Comparison of ENCODE assay signal across 15 cellular contexts in the genomic region with DNA sequence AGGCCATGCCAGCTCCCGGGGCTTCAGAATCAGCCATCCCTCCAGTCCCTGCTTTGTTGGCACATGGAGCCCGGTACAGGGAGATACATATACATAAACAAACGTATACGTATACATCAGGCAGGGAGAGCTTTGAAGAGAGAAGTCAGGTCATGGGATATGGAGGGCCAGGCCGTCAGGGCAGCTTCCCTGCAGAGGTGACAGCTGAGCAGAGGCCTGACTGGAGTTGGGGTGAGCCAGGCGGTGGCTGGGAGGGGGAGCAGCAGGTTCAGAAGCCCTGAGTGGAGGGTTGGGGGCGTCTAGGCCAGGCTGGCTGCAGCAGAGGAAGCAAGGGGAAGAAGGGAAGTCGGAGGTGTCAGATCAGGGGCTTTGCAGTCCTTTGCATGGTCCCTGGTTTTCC.
DNase-seq lines count a peak whose midpoint lies in the region; ATAC-seq and TF ChIP-seq lines count a peak whose summit lies in the region.
"Had no signal": no experiment of that assay in that cellular context is flagged by ENCODE, and none has a peak within 500 bp of the region (broad histone marks: within the 10 kb centered on the region; RNA-seq: fewer than 3 reads in every experiment).

No MANE protein-coding gene starts in this region.

- no peak overlapping the region for H2AK5ac ChIP-seq in H9 (ENCODE audit: insufficient read length, low read length)

- H4K20me1 ChIP-seq in H9 (ENCODE audit: control insufficient read depth, insufficient read depth, insufficient read length): no peaks in the 10 kb centered on the region

- H3K9me3 ChIP-seq in H9 (ENCODE audit: control insufficient read depth, low read depth, low read length) (no peaks in the 10 kb centered on the region), spleen (no peaks in the 10 kb centered on the region), esophagus muscularis mucosa (no peaks in the 10 kb centered on the region)
- H3K9me3 ChIP-seq: Caco-2 had no signal

- H3K56ac ChIP-seq in H9 (ENCODE audit: insufficient read length, low read depth, low read length): no peak overlapping the region

- no peaks in the 10 kb centered on the region for H3K23me2 ChIP-seq in H9 (ENCODE audit: insufficient read length, low read depth, low read length, poor library complexity, severe bottlenecking)

- H2AFZ ChIP-seq in H9 (ENCODE audit: low read length): no peak overlapping the region

- H3K27me3 Mint-ChIP-seq in H9 (ENCODE audit: low read depth) (peaks cover 12% of the 10 kb centered on the region), neural crest cell (ENCODE audit: low read depth) (peaks cover 6% of the 10 kb centered on the region)
- H3K27me3 Mint-ChIP-seq in stimulated activated memory B cell treated with anti-CD40 and anti-IgM and Interleukin-4, amounts not matched to agents 10 μg/mL and 1 μg/mL and 100 μg/mL, for 72 hours: no peaks in the 10 kb centered on the region
- H3K27me3 Mint-ChIP-seq: CD4-positive, alpha-beta T cell had no signal

- H3K36me3 Mint-ChIP-seq in H9 (ENCODE audit: insufficient read depth in 1 of 3, low read depth in 3 of 3) (no peaks in the 10 kb centered on the region), neural crest cell (ENCODE audit: low read depth) (no peaks in the 10 kb centered on the region)
- no peaks in the 10 kb centered on the region for H3K36me3 Mint-ChIP-seq in stimulated activated memory B cell treated with anti-CD40 and anti-IgM and Interleukin-4, amounts not matched to agents 10 μg/mL and 1 μg/mL and 100 μg/mL, for 72 hours

- TF ChIP-seq POLR2A in spleen (IDR thresholded peaks at IDR 0.05) (no peak), esophagus muscularis mucosa (IDR thresholded peaks at IDR 0.05; ENCODE audit: low read depth) (no peak)

- H3K23ac ChIP-seq in H9 (ENCODE audit: insufficient read length, low read depth, low read length): no peak overlapping the region

- no CpG with 5 or more reads among the region's 8 CpGs for WGBS in H9 (ENCODE audit: extremely low coverage, insufficient read length, low lambda C conversion rate)
- 67 to 87% (median 78%) methylated on average over 8 of the region's 8 CpGs for WGBS in spleen, 5 donors
- WGBS in esophagus muscularis mucosa: 79% methylated on average over 8 of the region's 8 CpGs

- no peak overlapping the region for H3K18ac ChIP-seq in H9 (ENCODE audit: insufficient read length, low read depth, low read length)

- no peak overlapping the region for H2BK12ac ChIP-seq in H9 (ENCODE audit: insufficient read length, low read depth, low read length)

- no peak for TF ChIP-seq EP300 in esophagus muscularis mucosa (IDR thresholded peaks at IDR 0.05)

- DNase-seq in H9: peak; percentile 14
- peak; percentile 66 for DNase-seq in coronary artery (ENCODE audit: low spot score)
- DNase-seq in neural crest cell (ENCODE audit: low read depth, low spot score): no peak
- DNase-seq in spleen: peak; percentile 37
- DNase-seq in esophagus muscularis mucosa (ENCODE audit: extremely low spot score): no peak
- DNase-seq: AML-193; Caco-2; CD4-positive, alpha-beta T cell; HCEC 1CT; IMR-90 had no signal

- H3K4ac ChIP-seq in H9 (ENCODE audit: low read depth, low read length): no peak overlapping the region

- H3K4me1 Mint-ChIP-seq in H9 (peaks cover 0 to 3% of the 10 kb centered on the region in 2 experiments; a peak in 1 of 4 replicates), neural crest cell (no peaks in the 10 kb centered on the region)
- no peaks in the 10 kb centered on the region for H3K4me1 Mint-ChIP-seq in stimulated activated memory B cell treated with anti-CD40 and anti-IgM and Interleukin-4, amounts not matched to agents 10 μg/mL and 1 μg/mL and 100 μg/mL, for 72 hours

- no peaks in the 10 kb centered on the region for H3K79me2 ChIP-seq in H9 (ENCODE audit: insufficient read depth, low read length)

- H3K4me2 ChIP-seq in H9 (ENCODE audit: insufficient read depth, insufficient read length, low read length): no peak overlapping the region

- H3K36me3 ChIP-seq in spleen (no peaks in the 10 kb centered on the region), esophagus muscularis mucosa (no peaks in the 10 kb centered on the region)

- H4K91ac ChIP-seq in H9 (ENCODE audit: insufficient read length, low read depth, low read length): no peak overlapping the region

- no peak overlapping the region for H4K5ac ChIP-seq in H9 (ENCODE audit: insufficient read length, low read depth, low read length)

- H3K27me3 ChIP-seq in H9 (ENCODE audit: insufficient read depth, low read length) (no peaks in the 10 kb centered on the region), spleen (replicated peaks in 1 of 7) (no peaks in the 10 kb centered on the region), esophagus muscularis mucosa (no peaks in the 10 kb centered on the region)

- no peak overlapping the region for H3T11ph ChIP-seq in H9 (ENCODE audit: low read length)

- intact Hi-C loops in spleen (cut with DNase I; ENCODE audit: low total_unique reads) (no loop called here), esophagus muscularis mucosa (cut with DNase I) (no loop called here)

- no peaks in the 10 kb centered on the region for H3K79me1 ChIP-seq in H9 (ENCODE audit: insufficient read depth, low read depth, low read length, poor library complexity, severe bottlenecking)

- TF ChIP-seq CTCF in H9 (conservative IDR thresholded peaks at IDR 0.05) (no peak), coronary artery (IDR thresholded peaks at IDR 0.05) (no peak), neural crest cell (conservative IDR thresholded peaks at IDR 0.05) (no peak), spleen (IDR thresholded peaks at IDR 0.05 in 8 of 11, conservative IDR thresholded peaks at IDR 0.05 in 3 of 11) (no peak), esophagus muscularis mucosa (IDR thresholded peaks at IDR 0.05) (no peak)

- H4K8ac ChIP-seq in H9 (replicated peaks; ENCODE audit: insufficient read length, low read depth, low read length): no peak overlapping the region

- H3K9me3 Mint-ChIP-seq in H9: no peaks in the 10 kb centered on the region
- H3K9me3 Mint-ChIP-seq in neural crest cell: no peaks in the 10 kb centered on the region
- no peaks in the 10 kb centered on the region for H3K9me3 Mint-ChIP-seq in stimulated activated memory B cell treated with anti-CD40 and anti-IgM and Interleukin-4, amounts not matched to agents 10 μg/mL and 1 μg/mL and 100 μg/mL, for 72 hours
- H3K9me3 Mint-ChIP-seq: CD4-positive, alpha-beta T cell had no signal

- no peak overlapping the region for H2BK120ac ChIP-seq in H9 (ENCODE audit: low read depth, low read length, poor library complexity, severe bottlenecking)

- H3K4me3 Mint-ChIP-seq in H9 (no peak overlapping the region), neural crest cell (no peak overlapping the region)
- H3K4me3 Mint-ChIP-seq in stimulated activated memory B cell treated with anti-CD40 and anti-IgM and Interleukin-4, amounts not matched to agents 10 μg/mL and 1 μg/mL and 100 μg/mL, for 72 hours: no peak overlapping the region
- H3K4me3 Mint-ChIP-seq: CD4-positive, alpha-beta T cell had no signal

- H3K27ac Mint-ChIP-seq in H9 (0 out of 7 replicates have a peak overlapping the region, but pooled peaks of 1 of the 3 experiments have one; percentile 93), neural crest cell (ENCODE audit: unreplicated experiment) (peak overlapping the region; percentile 67)
- no peak overlapping the region for H3K27ac Mint-ChIP-seq in stimulated activated memory B cell treated with anti-CD40 and anti-IgM and Interleukin-4, amounts not matched to agents 10 μg/mL and 1 μg/mL and 100 μg/mL, for 72 hours
- H3K27ac Mint-ChIP-seq: CD4-positive, alpha-beta T cell had no signal

- no peak overlapping the region for H3K4me3 ChIP-seq in coronary artery
- H3K4me3 ChIP-seq in spleen: no peak overlapping the region
- H3K4me3 ChIP-seq in esophagus muscularis mucosa: no peak overlapping the region
- H3K4me3 ChIP-seq: K562 had no signal

- no peak overlapping the region for H2BK5ac ChIP-seq in H9 (ENCODE audit: insufficient read length, low read length)

- H3K4me1 ChIP-seq in H9 (ENCODE audit: insufficient read depth, low read length): no peaks in the 10 kb centered on the region
- H3K4me1 ChIP-seq in spleen: no peaks in the 10 kb centered on the region
- no peaks in the 10 kb centered on the region for H3K4me1 ChIP-seq in esophagus muscularis mucosa
- H3K4me1 ChIP-seq: Caco-2 had no signal

- no peak overlapping the region; the same call in 1 of the 2 replicates for H3K14ac ChIP-seq in H9 (ENCODE audit: insufficient read depth, low read length)

- no peak overlapping the region for H2BK15ac ChIP-seq in H9 (ENCODE audit: low read depth, low read length)

- no peak for ATAC-seq in stimulated activated memory B cell treated with anti-CD40 and anti-IgM and Interleukin-4, amounts not matched to agents 10 μg/mL and 1 μg/mL and 100 μg/mL, for 72 hours
- ATAC-seq in HG02884 (IDR thresholded peaks at IDR 0.05; ENCODE audit: unreplicated experiment): no peak
- ATAC-seq: K562 had no signal

- H2BK20ac ChIP-seq in H9 (ENCODE audit: low read depth, low read length, poor library complexity, severe bottlenecking): no peak overlapping the region

- no peak overlapping the region for H3K9ac ChIP-seq in H9 (ENCODE audit: extremely low read depth, insufficient read length, low read length)

- H3K27ac ChIP-seq in H9 (ENCODE audit: insufficient read length, low read depth, low read length) (no peak overlapping the region), coronary artery (no peak overlapping the region), spleen (no peak overlapping the region), esophagus muscularis mucosa (replicated peaks in 1 of 4) (no peak overlapping the region)
- H3K27ac ChIP-seq: C4-2B, HL-60 had no signal

Comparison
In these comparisons a context has a peak if more than half of its experiments do, and no peak if none do; other contexts are left out.
1. DNase-seq: peak in H9 (single experiment), coronary artery (single experiment) and spleen (single experiment); none in neural crest cell (single experiment) and esophagus muscularis mucosa (single experiment).